1 cellular context compared by ENCODE assay signal in genomic region chr12:39966738-39967137, GRCh38.
TF ChIP-seq lines count a peak whose summit lies in the region.

No MANE protein-coding gene starts in this region.

TF ChIP-seq in SK-N-SH treated with all-trans-retinoic acid at 6 μM for 48 hours, 23 proteins besides CTCF, POLR2A, EP300 and RAD21 (continued from another document):
- TF ChIP-seq, protein P1, sequence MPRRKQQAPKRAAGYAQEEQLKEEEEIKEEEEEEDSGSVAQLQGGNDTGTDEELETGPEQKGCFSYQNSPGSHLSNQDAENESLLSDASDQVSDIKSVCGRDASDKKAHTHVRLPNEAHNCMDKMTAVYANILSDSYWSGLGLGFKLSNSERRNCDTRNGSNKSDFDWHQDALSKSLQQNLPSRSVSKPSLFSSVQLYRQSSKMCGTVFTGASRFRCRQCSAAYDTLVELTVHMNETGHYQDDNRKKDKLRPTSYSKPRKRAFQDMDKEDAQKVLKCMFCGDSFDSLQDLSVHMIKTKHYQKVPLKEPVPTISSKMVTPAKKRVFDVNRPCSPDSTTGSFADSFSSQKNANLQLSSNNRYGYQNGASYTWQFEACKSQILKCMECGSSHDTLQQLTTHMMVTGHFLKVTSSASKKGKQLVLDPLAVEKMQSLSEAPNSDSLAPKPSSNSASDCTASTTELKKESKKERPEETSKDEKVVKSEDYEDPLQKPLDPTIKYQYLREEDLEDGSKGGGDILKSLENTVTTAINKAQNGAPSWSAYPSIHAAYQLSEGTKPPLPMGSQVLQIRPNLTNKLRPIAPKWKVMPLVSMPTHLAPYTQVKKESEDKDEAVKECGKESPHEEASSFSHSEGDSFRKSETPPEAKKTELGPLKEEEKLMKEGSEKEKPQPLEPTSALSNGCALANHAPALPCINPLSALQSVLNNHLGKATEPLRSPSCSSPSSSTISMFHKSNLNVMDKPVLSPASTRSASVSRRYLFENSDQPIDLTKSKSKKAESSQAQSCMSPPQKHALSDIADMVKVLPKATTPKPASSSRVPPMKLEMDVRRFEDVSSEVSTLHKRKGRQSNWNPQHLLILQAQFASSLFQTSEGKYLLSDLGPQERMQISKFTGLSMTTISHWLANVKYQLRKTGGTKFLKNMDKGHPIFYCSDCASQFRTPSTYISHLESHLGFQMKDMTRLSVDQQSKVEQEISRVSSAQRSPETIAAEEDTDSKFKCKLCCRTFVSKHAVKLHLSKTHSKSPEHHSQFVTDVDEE (CRISPR knock-in tag; IDR thresholded peaks at IDR 0.05): peak; percentile 68; the same call in 1 of the 2 replicates
- TF ChIP-seq TOX (CRISPR knock-in tag; IDR thresholded peaks at IDR 0.05; ENCODE audit: borderline replicate concordance) (no peak), BACH2 (CRISPR knock-in tag; IDR thresholded peaks at IDR 0.05; ENCODE audit: borderline replicate concordance) (no peak), ZFP3 (CRISPR knock-in tag; IDR thresholded peaks at IDR 0.05) (peak; percentile 12; the same call in 1 of the 2 replicates)
- TF ChIP-seq, protein P2, sequence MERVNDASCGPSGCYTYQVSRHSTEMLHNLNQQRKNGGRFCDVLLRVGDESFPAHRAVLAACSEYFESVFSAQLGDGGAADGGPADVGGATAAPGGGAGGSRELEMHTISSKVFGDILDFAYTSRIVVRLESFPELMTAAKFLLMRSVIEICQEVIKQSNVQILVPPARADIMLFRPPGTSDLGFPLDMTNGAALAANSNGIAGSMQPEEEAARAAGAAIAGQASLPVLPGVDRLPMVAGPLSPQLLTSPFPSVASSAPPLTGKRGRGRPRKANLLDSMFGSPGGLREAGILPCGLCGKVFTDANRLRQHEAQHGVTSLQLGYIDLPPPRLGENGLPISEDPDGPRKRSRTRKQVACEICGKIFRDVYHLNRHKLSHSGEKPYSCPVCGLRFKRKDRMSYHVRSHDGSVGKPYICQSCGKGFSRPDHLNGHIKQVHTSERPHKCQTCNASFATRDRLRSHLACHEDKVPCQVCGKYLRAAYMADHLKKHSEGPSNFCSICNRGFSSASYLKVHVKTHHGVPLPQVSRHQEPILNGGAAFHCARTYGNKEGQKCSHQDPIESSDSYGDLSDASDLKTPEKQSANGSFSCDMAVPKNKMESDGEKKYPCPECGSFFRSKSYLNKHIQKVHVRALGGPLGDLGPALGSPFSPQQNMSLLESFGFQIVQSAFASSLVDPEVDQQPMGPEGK (CRISPR knock-in tag; IDR thresholded peaks at IDR 0.05; ENCODE audit: borderline replicate concordance): no peak; the same call in 1 of the 2 replicates
TF ChIP-seq in SK-N-SH treated with all-trans-retinoic acid at 6 μM for 48 hours: peak in this region for 7.
